In genomic region chr2:236294647-236295046, GRCh38 we compare ENCODE assay signal across 20 cellular contexts. TPM values are rescaled to one million over a fixed set of nuclear protein-coding genes. Genes with fewer than 3 reads are reported as not detected.
DNase-seq lines count a peak whose midpoint lies in the region; ATAC-seq and TF ChIP-seq lines count a peak whose summit lies in the region.
"Had no signal": no experiment of that assay in that cellular context is flagged by ENCODE, and none has a peak within 500 bp of the region (broad histone marks: within the 10 kb centered on the region; RNA-seq: fewer than 3 reads in every experiment).

No MANE protein-coding gene starts in this region.

- H3K36me3 ChIP-seq in vagina: no peaks in the 10 kb centered on the region
- H3K36me3 ChIP-seq: BE2C, BLaER1 had no signal

- no peak for ATAC-seq in HG02973 (IDR thresholded peaks at IDR 0.05; ENCODE audit: unreplicated experiment)

- H3K4me1 ChIP-seq in vagina: no peaks in the 10 kb centered on the region
- H3K4me1 ChIP-seq: BE2C, BLaER1 had no signal

- intact Hi-C loops in vagina (cut with DNase I): no loop called here

- no peaks in the 10 kb centered on the region for H3K9me3 ChIP-seq in vagina
- H3K9me3 ChIP-seq: BE2C had no signal

- no peaks in the 10 kb centered on the region for H3K27me3 ChIP-seq in vagina
- H3K27me3 ChIP-seq: BLaER1 had no signal

- no peak overlapping the region for H3K4me3 ChIP-seq in coronary artery
- H3K4me3 ChIP-seq in vagina: no peak overlapping the region
- H3K4me3 ChIP-seq: BLaER1 had no signal

- no peak for TF ChIP-seq CTCF in coronary artery (IDR thresholded peaks at IDR 0.05)
- TF ChIP-seq CTCF in vagina (IDR thresholded peaks at IDR 0.05): no peak

- H3K27ac ChIP-seq in coronary artery (no peak overlapping the region), vagina (no peak overlapping the region)
- H3K27ac ChIP-seq: BLaER1 had no signal

- DNase-seq in coronary artery (ENCODE audit: low spot score): peak; percentile 41
- peak; percentile 6 for DNase-seq in mucosa of gallbladder (ENCODE audit: low spot score)
- peak; percentile 16 to 54 for DNase-seq in vagina (ENCODE audit: extremely low spot score in 2 of 2)
- DNase-seq in DMS53 treated with DMSO at 0.1 percent for 48 hours (lab: John Stamatoyannopoulos, UW; ENCODE audit: unreplicated experiment): no peak
- DNase-seq: 8988T; ACHN; BE2C; C1 segment of cervical spinal cord; CD4-positive, alpha-beta memory T cell; CD4-positive, CD25-positive, alpha-beta regulatory T cell; CD8-positive, alpha-beta memory T cell; COR-L47; DMS 273 treated with DMSO at 0.1 percent for 48 hours; DMS153; DMS53; DMS79 treated with DMSO at 0.1 percent for 48 hours; GF-D8 had no signal

- TF ChIP-seq POLR2A in vagina (IDR thresholded peaks at IDR 0.05): no peak

RNA-seq across cellular contexts. Expression of gene ASB18, which starts 30.4 kb away (rescaled TPM):
- total RNA-seq in mucosa of gallbladder: not detected
- not detected for total RNA-seq in vagina
- total RNA-seq: A673; CD4-positive, alpha-beta memory T cell; CD4-positive, CD25-positive, alpha-beta regulatory T cell; CD8-positive, alpha-beta memory T cell had no signal
